9 cellular contexts compared by ENCODE assay signal in genomic region chr17:61398721-61399130, GRCh38. TPM values are rescaled to one million over a fixed set of nuclear protein-coding genes. Genes with fewer than 3 reads are reported as not detected.
A peak's percentile ranks its signal among the peaks of the same experiment; 100 is the strongest.
DNase-seq lines count a peak whose midpoint lies in the region; ATAC-seq and TF ChIP-seq lines count a peak whose summit lies in the region.
"Had no signal": no experiment of that assay in that cellular context is flagged by ENCODE, and none has a peak within 500 bp of the region (broad histone marks: within the 10 kb centered on the region; RNA-seq: fewer than 3 reads in every experiment).

No MANE protein-coding gene starts in this region.

- H2BK15ac ChIP-seq in mesenchymal stem cell (ENCODE audit: low read depth, poor library complexity, severe bottlenecking), result peak overlapping the region; percentile 70

- peak overlapping the region; percentile 96 for H2BK120ac ChIP-seq in mesenchymal stem cell (ENCODE audit: low read depth, low read length)

- H3K23ac ChIP-seq in mesenchymal stem cell (ENCODE audit: low read length in 2 of 2), result peak overlapping the region in 1 of 2 experiments; percentile 0

- H4K91ac ChIP-seq in mesenchymal stem cell (ENCODE audit: low read length), result peak overlapping the region; percentile 88

- H3K9me3 ChIP-seq in cardiac muscle cell (ENCODE audit: low read depth), result no peaks in the 10 kb centered on the region
- H3K9me3 ChIP-seq in breast epithelium, result no peaks in the 10 kb centered on the region
- H3K9me3 ChIP-seq in mesenchymal stem cell (ENCODE audit: control insufficient read depth, low read length), result no peaks in the 10 kb centered on the region

- H3K9ac ChIP-seq in mesenchymal stem cell (ENCODE audit: low read length), result peak overlapping the region; percentile 93

- H3K4me1 ChIP-seq in cardiac muscle cell (ENCODE audit: low read depth) (peaks cover 22% of the 10 kb centered on the region), breast epithelium (peaks cover 0 to 3% of the 10 kb centered on the region in 2 donors), mesenchymal stem cell (ENCODE audit: control insufficient read depth, insufficient read depth, low read depth, low read length) (peaks cover 44% of the 10 kb centered on the region), urinary bladder (ENCODE audit: insufficient read depth) (no peaks in the 10 kb centered on the region)

- 4% methylated on average over 27 of the region's 34 CpGs for WGBS in mesenchymal stem cell
- 1% methylated on average over 34 of the region's 34 CpGs for WGBS in urinary bladder

- H3K79me1 ChIP-seq in mesenchymal stem cell (replicated peaks; ENCODE audit: low read length, poor library complexity, severe bottlenecking), result no peaks in the 10 kb centered on the region

- peak overlapping the region; percentile 55 for H4K8ac ChIP-seq in mesenchymal stem cell (ENCODE audit: low read length)

- no peak overlapping the region for H2AFZ ChIP-seq in mesenchymal stem cell (ENCODE audit: low read depth, low read length)

- no peak overlapping the region for H2AK5ac ChIP-seq in mesenchymal stem cell (ENCODE audit: low read length, severe bottlenecking)

- H3K4me2 ChIP-seq in mesenchymal stem cell (ENCODE audit: low read length, poor library complexity, severe bottlenecking), result peak overlapping the region; percentile 85

- peak overlapping the region in 1 of 2 experiments; percentile 84 for H2BK12ac ChIP-seq in mesenchymal stem cell (ENCODE audit: low read length in 2 of 2)

- H3K4me3 ChIP-seq in cardiac muscle cell, result peak overlapping the region; percentile 63
- H3K4me3 ChIP-seq in breast epithelium, result peak overlapping the region; percentile 53 to 95 (median 68)
- peak overlapping the region; percentile 47 to 85 for H3K4me3 ChIP-seq in mesenchymal stem cell (ENCODE audit: insufficient read depth in 1 of 2, low read depth in 1 of 2, low read length in 2 of 2)
- peak overlapping the region; percentile 94 for H3K4me3 ChIP-seq in urinary bladder (ENCODE audit: low read depth, low read length)

- TF ChIP-seq POLR2A in breast epithelium (IDR thresholded peaks at IDR 0.05), result no peak

- no peak overlapping the region for H2BK5ac ChIP-seq in mesenchymal stem cell (ENCODE audit: low read depth, low read length, poor library complexity, severe bottlenecking)

- intact Hi-C loops in Right ventricle myocardium superior (cut with DNase I), result loop anchor here (10.0 kb wide), 1 partner anchor 394 kb away; no protein-coding TSS in a partner anchor
- intact Hi-C loops in breast epithelium (cut with DNase I; ENCODE audit: low total_unique reads), result no loop called here

- DNase-seq in cardiac muscle cell (ENCODE audit: low read depth in 1 of 2, low spot score in 1 of 2) (no peak), Right ventricle myocardium superior (no peak), breast epithelium (ENCODE audit: low spot score in 2 of 2) (no peak), mesenchymal stem cell (no peak), SHP77 (lab: John Stamatoyannopoulos, UW) (no peak), cerebellum (ENCODE audit: low spot score) (no peak)

- H3K27me3 ChIP-seq in cardiac muscle cell (peaks cover 25% of the 10 kb centered on the region), breast epithelium (peaks cover 12 to 24% of the 10 kb centered on the region in 2 donors), mesenchymal stem cell (ENCODE audit: control insufficient read depth in 1 of 2, insufficient read depth in 1 of 2, low read length in 2 of 2) (peaks cover 0 to 73% of the 10 kb centered on the region in 2 experiments)

- H3K14ac ChIP-seq in mesenchymal stem cell (ENCODE audit: low read length in 2 of 2), result peak overlapping the region; percentile 7 to 64

- peak overlapping the region; percentile 98 for H3K27ac ChIP-seq in cardiac muscle cell
- H3K27ac ChIP-seq in breast epithelium, result peak overlapping the region; percentile 78 to 94
- no peak overlapping the region for H3K27ac ChIP-seq in mesenchymal stem cell (ENCODE audit: low read length, poor library complexity, severe bottlenecking)
- peak overlapping the region; percentile 96 for H3K27ac ChIP-seq in urinary bladder (ENCODE audit: low read depth)

- peak overlapping the region; percentile 77 to 88 for H3K18ac ChIP-seq in mesenchymal stem cell (ENCODE audit: low read depth in 1 of 2, low read length in 2 of 2)

- H3K36me3 ChIP-seq in cardiac muscle cell (peaks cover 7% of the 10 kb centered on the region), breast epithelium (no peaks in the 10 kb centered on the region), mesenchymal stem cell (ENCODE audit: control insufficient read depth in 1 of 2, insufficient read depth in 2 of 2, low read depth in 1 of 2, low read length in 2 of 2) (peaks cover 0 to 9% of the 10 kb centered on the region in 2 experiments), urinary bladder (ENCODE audit: insufficient read depth) (peaks cover 2% of the 10 kb centered on the region)

- ATAC-seq in Right ventricle myocardium superior (ENCODE audit: poor library complexity) (no peak), HG02973 (IDR thresholded peaks at IDR 0.05; ENCODE audit: unreplicated experiment) (no peak)

- peak overlapping the region; percentile 71 to 73 for H3K4ac ChIP-seq in mesenchymal stem cell (ENCODE audit: low read depth in 1 of 2, low read length in 2 of 2)

- TF ChIP-seq CTCF in cardiac muscle cell (IDR thresholded peaks at IDR 0.05; ENCODE audit: low read depth, low read length) (no peak), breast epithelium (IDR thresholded peaks at IDR 0.05) (no peak)

RNA-seq across cellular contexts. Expression of gene TBX2, which starts 0.9 kb away (rescaled TPM):
- 228 and 273 TPM in 2 replicates for total RNA-seq in cardiac muscle cell
- 193 and 212 TPM in 2 replicates for polyA plus RNA-seq in cardiac muscle cell
- total RNA-seq in Right ventricle myocardium superior, result 13.1 TPM
- total RNA-seq in breast epithelium, result 1 to 10 TPM; 4.8 to 8.5 (median 5.7) TPM
- 118 TPM for polyA plus RNA-seq in mesenchymal stem cell (2013, experiment 1 of 2)
- polyA plus RNA-seq in mesenchymal stem cell (2013, experiment 2 of 2), result 123 TPM
- 26.4 TPM for total RNA-seq in urinary bladder
- polyA plus RNA-seq in urinary bladder, result 56.3 TPM
- 1.3 TPM for total RNA-seq in cerebellum

RNA-seq across cellular contexts. Expression of gene TBX4, which starts 53.5 kb away (rescaled TPM):
- total RNA-seq in cardiac muscle cell, result 1.6 and 1.9 TPM in 2 replicates
- 0.54 and 2.6 TPM in 2 replicates for polyA plus RNA-seq in cardiac muscle cell
- total RNA-seq in Right ventricle myocardium superior, result not detected
- under 1 TPM in 1 of 3 donors, not detected in 2; 0.80 TPM for total RNA-seq in breast epithelium
- not detected for polyA plus RNA-seq in mesenchymal stem cell (2013, experiment 1 of 2)
- not detected for polyA plus RNA-seq in mesenchymal stem cell (2013, experiment 2 of 2)
- total RNA-seq in urinary bladder, result 9.8 TPM
- 13.0 TPM for polyA plus RNA-seq in urinary bladder
- not detected for total RNA-seq in cerebellum
- total RNA-seq: omental fat pad had no signal
